In the genomic region with DNA sequence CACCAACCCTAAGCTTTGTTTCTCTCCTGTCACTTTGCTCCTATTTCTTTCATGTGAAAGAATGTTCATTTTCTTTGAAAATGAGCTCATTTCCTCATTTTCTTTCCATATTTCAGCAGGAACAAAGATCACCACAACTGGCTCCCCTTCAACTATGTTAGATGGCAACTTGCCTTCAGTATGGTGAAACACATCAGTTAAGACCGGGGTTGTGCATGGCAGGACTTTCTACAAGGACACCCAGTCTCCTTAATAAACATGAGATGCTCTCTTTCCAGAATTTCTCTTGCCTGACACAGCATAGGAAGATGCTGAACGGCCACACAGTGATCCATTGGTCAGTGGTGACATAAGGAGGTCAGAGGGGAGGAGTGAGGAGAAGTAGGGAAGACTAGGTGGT, we compare ENCODE assay signal across 5 cellular contexts.
DNase-seq lines count a peak whose midpoint lies in the region; ATAC-seq and TF ChIP-seq lines count a peak whose summit lies in the region.
"Not testable (repeated sequence)": the region's sequence is repeated elsewhere in the genome, so short reads cannot be mapped to it uniquely, and the experiment has no call there.

No MANE protein-coding gene starts in this region.

- intact Hi-C loops in IMR-90 (cut with micrococcal nuclease); lower lobe of right lung (cut with DNase I); upper lobe of right lung (cut with DNase I): not testable (repeated sequence)

- H3K14ac ChIP-seq in IMR-90 (replicated peaks; ENCODE audit: low read depth, low read length), result not testable (repeated sequence)

- in situ Hi-C loops in IMR-90 (cut with MboI; ENCODE audit: low sequenced_read_pairs), result not testable (repeated sequence)

- H4K5ac ChIP-seq in IMR-90 (ENCODE audit: low read depth, low read length), result not testable (repeated sequence)

- TF ChIP-seq POLR2A in IMR-90 (IDR thresholded peaks at IDR 0.05; ENCODE audit: low read depth, low read length), result not testable (repeated sequence)

- ATAC-seq in IMR-90 (ENCODE audit: low read depth) (peak; percentile 17; the same call in 1 of the 2 replicates), left lobe of liver (peak; percentile 59), lower lobe of right lung (peak; percentile 48 to 61), omental fat pad (ENCODE audit: low FRiP score) (peak; percentile 62), upper lobe of right lung (peak; percentile 46)

- CTCF ChIA-PET in IMR-90 (lab: Yijun Ruan, JAX), result not testable (repeated sequence)

- not testable (repeated sequence) for H2BK120ac ChIP-seq in IMR-90 (ENCODE audit: low read depth, low read length)

- TF ChIP-seq RAD21 in IMR-90 (IDR thresholded peaks at IDR 0.05; ENCODE audit: low read length), result not testable (repeated sequence)

- dilution Hi-C loops in IMR-90 (cut with HindIII; ENCODE audit: low sequenced_read_pairs, unreplicated experiment), result not testable (repeated sequence)

- POLR2A ChIA-PET in IMR-90 (lab: Charles Lee; ENCODE audit: unreplicated experiment), result not testable (repeated sequence)

- H3K4me2 ChIP-seq in IMR-90 (ENCODE audit: low read depth, low read length), result not testable (repeated sequence)

- not testable (repeated sequence) for H3K4me3 ChIP-seq in IMR-90 (ENCODE audit: insufficient read depth, low read depth, low read length); lower lobe of right lung; upper lobe of right lung

- H2BK5ac ChIP-seq in IMR-90 (ENCODE audit: low read depth, low read length, poor library complexity, severe bottlenecking), result not testable (repeated sequence)

- H3K27me3 ChIP-seq in IMR-90 (ENCODE audit: control insufficient read depth, insufficient read depth, low read length); lower lobe of right lung (ENCODE audit: low read depth); upper lobe of right lung: not testable (repeated sequence)

- not testable (repeated sequence) for H3K79me1 ChIP-seq in IMR-90 (ENCODE audit: low read depth in 1 of 2, low read length in 2 of 2)

- not testable (repeated sequence) for H2AFZ ChIP-seq in IMR-90 (replicated peaks; ENCODE audit: low read length, poor library complexity)

- not testable (repeated sequence) for H2BK15ac ChIP-seq in IMR-90 (ENCODE audit: low read depth, low read length)

- H3K9me1 ChIP-seq in IMR-90 (ENCODE audit: insufficient read depth, low read length), result not testable (repeated sequence)

- not testable (repeated sequence) for H3K4ac ChIP-seq in IMR-90 (ENCODE audit: low read depth, low read length)

- H4K8ac ChIP-seq in IMR-90 (ENCODE audit: low read depth in 2 of 2, low read length in 2 of 2), result not testable (repeated sequence)

- TF ChIP-seq CTCF in IMR-90 (conservative IDR thresholded peaks at IDR 0.05; ENCODE audit: low read depth, low read length); lower lobe of right lung (IDR thresholded peaks at IDR 0.05); omental fat pad (IDR thresholded peaks at IDR 0.05); upper lobe of right lung (IDR thresholded peaks at IDR 0.05): not testable (repeated sequence)

- not testable (repeated sequence) for H3K56ac ChIP-seq in IMR-90 (ENCODE audit: extremely low read depth, insufficient read depth, low read length)

- not testable (repeated sequence) for H2BK20ac ChIP-seq in IMR-90 (ENCODE audit: low read depth, low read length)

- not testable (repeated sequence) for H3K4me1 ChIP-seq in IMR-90 (ENCODE audit: control insufficient read depth, insufficient read depth, low read length); lower lobe of right lung; upper lobe of right lung

- DNase-seq in IMR-90; left lobe of liver (ENCODE audit: low spot score); lower lobe of right lung; omental fat pad (ENCODE audit: low spot score); upper lobe of right lung: not testable (repeated sequence)

- not testable (repeated sequence) for BruUV-seq in IMR-90 (replicated peaks; lab: Mats Ljungman, UMichigan)

- WGBS in IMR-90 (ENCODE audit: extremely low coverage in 2 of 2, insufficient read length in 1 of 2), 2 experiments, result no CpG with 5 or more reads among the region's 2 CpGs

- not testable (repeated sequence) for H2AK5ac ChIP-seq in IMR-90 (ENCODE audit: low read depth, low read length)

- not testable (repeated sequence) for H3K36me3 ChIP-seq in IMR-90 (ENCODE audit: control insufficient read depth, insufficient read depth, low read length); lower lobe of right lung; upper lobe of right lung

- H3K27ac ChIP-seq in IMR-90 (ENCODE audit: insufficient read depth, low read length); lower lobe of right lung; upper lobe of right lung: not testable (repeated sequence)

- not testable (repeated sequence) for H3K9me3 ChIP-seq in IMR-90 (ENCODE audit: control insufficient read depth, insufficient read depth, low read length); lower lobe of right lung; upper lobe of right lung

- H2AK9ac ChIP-seq in IMR-90 (replicated peaks; ENCODE audit: low read depth, low read length, poor library complexity), result not testable (repeated sequence)

- H3K9ac ChIP-seq in IMR-90 (ENCODE audit: low read depth, low read length), result not testable (repeated sequence)

- not testable (repeated sequence) for H3K18ac ChIP-seq in IMR-90 (ENCODE audit: low read depth, low read length)

- H3K23ac ChIP-seq in IMR-90 (ENCODE audit: low read depth, low read length), result not testable (repeated sequence)

- H4K91ac ChIP-seq in IMR-90 (ENCODE audit: insufficient read depth, low read depth, low read length), result not testable (repeated sequence)

- not testable (repeated sequence) for H4K20me1 ChIP-seq in IMR-90 (ENCODE audit: insufficient read depth, low read length)
